In genomic region chr12:69623970-69624369, GRCh38 we compare ENCODE assay signal across 11 cellular contexts.
DNase-seq lines count a peak whose midpoint lies in the region; ATAC-seq and TF ChIP-seq lines count a peak whose summit lies in the region.
"Had no signal": no experiment of that assay in that cellular context is flagged by ENCODE, and none has a peak within 500 bp of the region (broad histone marks: within the 10 kb centered on the region; RNA-seq: fewer than 3 reads in every experiment).

No MANE protein-coding gene starts in this region.

- no peak for ATAC-seq in GM18861 (IDR thresholded peaks at IDR 0.05; ENCODE audit: unreplicated experiment)
- ATAC-seq in HG03520 (IDR thresholded peaks at IDR 0.05; ENCODE audit: unreplicated experiment): no peak
- ATAC-seq: GM23338 had no signal

- DNase-seq in DMS153 (lab: John Stamatoyannopoulos, UW) (peak; percentile 40), NCI-H2171 treated with DMSO at 0.1 percent for 48 hours (lab: John Stamatoyannopoulos, UW) (peak; percentile 84), amniotic epithelial cell (ENCODE audit: low read depth) (peak; percentile 31), inferior parietal cortex (ENCODE audit: extremely low spot score) (peak; percentile 49), HEK293T (ENCODE audit: extremely low spot score) (no peak)
- no peak for DNase-seq in activated T-cell treated with anti-CD3 and anti-CD28 coated beads, Interleukin-2, amount 50 U/mL, for 1 hour
- DNase-seq: activated T-cell treated with anti-CD3 and anti-CD28 coated beads, Interleukin-2, amount 50 U/mL, for 48 hours; stimulated activated naive CD4-positive, alpha-beta T cell had no signal

- POLR2A ChIA-PET in HEK293T (lab: Yijun Ruan, JAX): no interaction called here

- CTCF ChIA-PET in HEK293T (lab: Yijun Ruan, JAX): no interaction called here

TF ChIP-seq in HEK293T, 16 proteins besides CTCF, POLR2A, EP300 and RAD21:
- no peak for TF ChIP-seq ZNF384 (IDR thresholded peaks at IDR 0.05)
- TF ChIP-seq ELF4 (IDR thresholded peaks at IDR 0.05): no peak

Comparison
In these comparisons a context has a peak if more than half of its experiments do, and no peak if none do; other contexts are left out.
1. DNase-seq: peak in DMS153 (single experiment), NCI-H2171 treated with DMSO at 0.1 percent for 48 hours (single experiment), amniotic epithelial cell (single experiment) and inferior parietal cortex (single experiment); none in HEK293T (single experiment) and activated T-cell treated with anti-CD3 and anti-CD28 coated beads, Interleukin-2, amount 50 U/mL, for 1 hour (single experiment).